Comparison of ENCODE assay signal across 8 cellular contexts in the genomic region with DNA sequence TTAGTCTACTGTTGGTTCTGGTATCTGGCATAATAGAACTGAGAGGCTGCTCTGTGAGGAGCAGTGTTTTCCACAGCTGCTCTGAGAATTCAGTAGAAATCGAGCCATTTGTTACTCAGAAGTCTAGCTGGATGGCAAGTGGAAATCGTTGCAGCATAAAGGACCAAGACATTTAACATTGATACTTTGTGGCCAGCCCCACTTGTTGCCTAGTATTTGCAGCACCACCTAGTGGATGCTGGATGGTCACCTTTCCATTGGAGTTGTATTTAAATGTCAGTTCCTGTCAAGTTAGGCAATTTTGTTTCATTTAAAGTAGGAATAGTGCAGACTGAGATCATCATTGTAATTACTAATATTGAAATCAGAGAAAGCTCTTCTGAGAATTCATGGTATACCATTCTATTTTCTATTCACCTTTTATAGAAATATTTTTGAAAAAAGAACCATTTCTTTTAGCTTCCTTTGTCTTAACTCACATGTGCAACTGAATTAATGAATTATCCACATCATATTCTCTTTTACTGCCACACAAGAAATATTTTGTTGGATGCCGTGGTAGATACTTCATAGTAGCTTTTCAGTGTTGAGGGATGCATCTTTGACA.
A peak's percentile ranks its signal among the peaks of the same experiment; 100 is the strongest.
DNase-seq lines count a peak whose midpoint lies in the region; FAIRE-seq and TF ChIP-seq lines count a peak whose summit lies in the region.

No MANE protein-coding gene starts in this region.

- H3K4me1 ChIP-seq in HAP-1, result no peaks in the 10 kb centered on the region
- no peaks in the 10 kb centered on the region for H3K4me1 ChIP-seq in mammary epithelial cell (ENCODE audit: insufficient read depth, low read length)

- peaks cover 53% of the 10 kb centered on the region for H3K79me2 ChIP-seq in mammary epithelial cell (ENCODE audit: insufficient read depth, low read length)

- H3K27me3 ChIP-seq in HAP-1 (ENCODE audit: low read depth) (no peaks in the 10 kb centered on the region), mammary epithelial cell (ENCODE audit: insufficient read depth, low read length) (no peaks in the 10 kb centered on the region), layer of hippocampus (ENCODE audit: control insufficient read depth, insufficient read depth, low read length) (no peaks in the 10 kb centered on the region)

- H3K9me3 ChIP-seq in HAP-1 (no peaks in the 10 kb centered on the region), mammary epithelial cell (replicated peaks; ENCODE audit: insufficient read depth, low read length) (peaks cover 2% of the 10 kb centered on the region)

- no TSS peak for BruUV-seq in mammary epithelial cell (replicated peaks; lab: Mats Ljungman, UMichigan)

- H4K20me1 ChIP-seq in mammary epithelial cell (ENCODE audit: insufficient read depth, low read length), result no peaks in the 10 kb centered on the region

- no peak overlapping the region for H2AFZ ChIP-seq in mammary epithelial cell (ENCODE audit: low read depth, low read length)

- peak; percentile 90 for TF ChIP-seq CTCF in GM10266 (IDR thresholded peaks at IDR 0.05; ENCODE audit: control insufficient read depth, insufficient read depth, low read depth, missing control alignments)
- TF ChIP-seq CTCF in mammary epithelial cell (conservative IDR thresholded peaks at IDR 0.05 in 1 of 2, IDR thresholded peaks at IDR 0.05 in 1 of 2; ENCODE audit: extremely low read depth in 1 of 2, insufficient read depth in 1 of 2, low read depth in 1 of 2, low read length in 2 of 2), result peak; percentile 81 to 83

- no peak overlapping the region for H3K4me2 ChIP-seq in mammary epithelial cell (ENCODE audit: insufficient read depth, low read depth, low read length)

- intact Hi-C loops in mammary epithelial cell (cut with micrococcal nuclease), result loop anchor here (1.0 to 5.0 kb wide), 2 partner anchors 64 to 261 kb away; no protein-coding TSS in a partner anchor

- H3K9ac ChIP-seq in mammary epithelial cell (ENCODE audit: insufficient read depth, low read length), result no peak overlapping the region

- CTCF ChIA-PET in mammary epithelial cell (lab: Charles Lee; ENCODE audit: low non-redundant PET), result interaction anchor here (0.6 kb wide), 1 partner anchor 666 kb away, joined by 3 read pairs; no protein-coding TSS in a partner anchor

- WGBS in mammary epithelial cell (ENCODE audit: low coverage, missing lambda C conversion rate), result 25% methylated on average over 3 of the region's 3 CpGs

- H3K27ac ChIP-seq in mammary epithelial cell (ENCODE audit: insufficient read depth, low read depth, low read length) (no peak overlapping the region), layer of hippocampus (ENCODE audit: low read depth, low read length) (peak overlapping the region; percentile 4)

- no peak overlapping the region for H3K4me3 ChIP-seq in HAP-1
- H3K4me3 ChIP-seq in mammary epithelial cell (replicated peaks in 1 of 3; ENCODE audit: insufficient read depth in 1 of 3, low read depth in 2 of 3, low read length in 3 of 3), result no peak overlapping the region

- FAIRE-seq in TTC549 (lab: Jason Lieb, UNC), result peak; percentile 92

- dilution Hi-C loops in mammary epithelial cell (cut with HindIII; ENCODE audit: low sequenced_read_pairs), result no loop called here

- DNase-seq in GM10266 (ENCODE audit: extremely low spot score) (peak; percentile 41), HAP-1 (ENCODE audit: low spot score in 2 of 2) (peak; percentile 73 to 74), NCI-H1092 (lab: John Stamatoyannopoulos, UW) (peak; percentile 6), mammary epithelial cell (peak; percentile 53), DMS79 (lab: John Stamatoyannopoulos, UW) (no peak)
- peak in 2 of 3 experiments; percentile 25 to 40 for DNase-seq in stimulated activated CD4-positive, alpha-beta T cell treated with anti-CD3 and anti-CD28 coated beads, TNF-alpha, amount 100 ng/mL, for 4 hours (ENCODE audit: low read depth in 3 of 3)

- H3K36me3 ChIP-seq in HAP-1 (replicated peaks), result peaks cover 3% of the 10 kb centered on the region; the same call in 1 of the 2 replicates
- H3K36me3 ChIP-seq in mammary epithelial cell (ENCODE audit: insufficient read depth, low read length), result no peaks in the 10 kb centered on the region

- in situ Hi-C loops in HAP-1 (cut with MboI; ENCODE audit: low sequenced_read_pairs), result no loop called here
- in situ Hi-C loops in mammary epithelial cell (cut with MboI; ENCODE audit: low sequenced_read_pairs in 2 of 2), result no loop called here
